ENCODE assay signal across 19 cellular contexts in the genomic region with DNA sequence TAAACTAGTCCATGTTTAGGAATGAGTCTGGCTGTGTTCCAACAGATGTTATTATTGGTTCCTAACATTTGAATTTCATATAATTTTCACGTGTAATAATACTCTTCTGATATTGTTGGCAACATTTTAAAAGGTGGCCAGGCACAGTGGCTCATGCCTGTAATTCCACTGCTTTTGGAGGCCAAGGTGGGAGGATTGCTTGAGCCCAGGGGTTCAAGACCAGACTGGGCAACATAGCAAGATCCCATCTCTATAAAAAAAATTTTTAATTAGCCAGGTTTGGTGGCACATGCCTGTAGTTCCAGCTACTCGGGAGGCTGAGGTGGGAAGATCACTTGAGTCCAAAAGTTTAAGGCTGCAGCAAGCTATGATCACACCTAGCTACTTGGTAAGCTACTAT.
"Had no signal": no experiment of that assay in that cellular context is flagged by ENCODE, and none has a peak within 500 bp of the region (broad histone marks: within the 10 kb centered on the region; RNA-seq: fewer than 3 reads in every experiment).

No MANE protein-coding gene starts in this region.

- ATAC-seq: stimulated activated effector memory CD8-positive, alpha-beta T cell treated with anti-CD3 and anti-CD28 coated beads, Interleukin-12 subunit alpha, Interleukin-12 subunit beta, amount 100 ng/mL, for 72 hours had no signal

- H3K27me3 ChIP-seq: neural progenitor cell, neutrophil, ovary, right atrium auricular region, suprapubic skin, tibial nerve, upper lobe of left lung, vagina had no signal

- H3K36me3 ChIP-seq: left ventricle myocardium inferior, neural progenitor cell, neutrophil, ovary, right atrium auricular region, suprapubic skin, upper lobe of left lung, vagina had no signal

- H3K27ac ChIP-seq: left ventricle myocardium inferior, neural progenitor cell, neutrophil, ovary, right atrium auricular region, skin epidermis, suprapubic skin, tibial nerve, upper lobe of left lung, vagina had no signal

- DNase-seq: islet precursor cell; left ventricle myocardium inferior; mesendoderm; naive B cell; natural killer cell; nephron progenitor cell; ovary; stimulated activated CD4-positive, alpha-beta T cell treated with anti-CD3 and anti-CD28 coated beads, Interleukin-4, amount 100 ng/mL, for 24 hours; stimulated activated naive CD4-positive, alpha-beta T cell; upper lobe of left lung had no signal

- H3K4me3 ChIP-seq: left ventricle myocardium inferior, lung, neural progenitor cell, ovary, right atrium auricular region, skin epidermis, suprapubic skin, tibial nerve, upper lobe of left lung, vagina had no signal

- H3K9me3 ChIP-seq: left ventricle myocardium inferior, neutrophil, ovary, right atrium auricular region, suprapubic skin, tibial nerve, upper lobe of left lung, vagina had no signal

- H3K4me2 ChIP-seq: neural progenitor cell had no signal

- H2AFZ ChIP-seq: neural progenitor cell had no signal

- H3K9ac ChIP-seq: neural progenitor cell had no signal

- H3K4me1 ChIP-seq: neural progenitor cell, right atrium auricular region, suprapubic skin, upper lobe of left lung, vagina had no signal
